In genomic region chrX:111372065-111372464, GRCh38 we compare ENCODE assay signal across 15 cellular contexts. TPM values are rescaled to one million over a fixed set of nuclear protein-coding genes. Genes with fewer than 3 reads are reported as not detected.
DNase-seq lines count a peak whose midpoint lies in the region; ATAC-seq and TF ChIP-seq lines count a peak whose summit lies in the region.
"Had no signal": no experiment of that assay in that cellular context is flagged by ENCODE, and none has a peak within 500 bp of the region (broad histone marks: within the 10 kb centered on the region; RNA-seq: fewer than 3 reads in every experiment).

No MANE protein-coding gene starts in this region.

- ATAC-seq in GM18511 (IDR thresholded peaks at IDR 0.05; ENCODE audit: unreplicated experiment): no peak

- intact Hi-C loops in CD14-positive monocyte (cut with micrococcal nuclease): no loop called here

- DNase-seq in COR-L47 (lab: John Stamatoyannopoulos, UW) (peak; percentile 1), NCI-H1417 (lab: John Stamatoyannopoulos, UW) (peak in 2 of 3 experiments; percentile 53 to 74), NCI-H2227 treated with DMSO at 0.1 percent for 48 hours (lab: John Stamatoyannopoulos, UW) (peak; percentile 62), glutamatergic neuron (no peak), CD14-positive monocyte (ENCODE audit: low spot score) (no peak), NCI-H1048 (lab: John Stamatoyannopoulos, UW) (no peak)
- DNase-seq: DMS79, MG63, NCI-H1105 treated with DMSO at 0.1 percent for 48 hours, NCI-H2081 treated with DMSO at 0.1 percent for 48 hours, NCI-H446, Right ventricle myocardium superior had no signal

- H3K27ac Mint-ChIP-seq in glutamatergic neuron (ENCODE audit: unreplicated experiment): peak overlapping the region; percentile 86
- no peak overlapping the region for H3K27ac Mint-ChIP-seq in CD14-positive monocyte

- H3K4me3 Mint-ChIP-seq in glutamatergic neuron (ENCODE audit: unreplicated experiment) (peak overlapping the region; percentile 75), CD14-positive monocyte (no peak overlapping the region)

- TF ChIP-seq CTCF in glutamatergic neuron (IDR thresholded peaks at IDR 0.05; ENCODE audit: partially characterized antibody, unreplicated experiment): no peak
- TF ChIP-seq CTCF in CD14-positive monocyte (IDR thresholded peaks at IDR 0.05): no peak

- peaks cover 1% of the 10 kb centered on the region for H3K9me3 Mint-ChIP-seq in glutamatergic neuron (ENCODE audit: unreplicated experiment)
- no peaks in the 10 kb centered on the region for H3K9me3 Mint-ChIP-seq in CD14-positive monocyte

- H3K36me3 Mint-ChIP-seq in glutamatergic neuron (ENCODE audit: unreplicated experiment) (no peaks in the 10 kb centered on the region), CD14-positive monocyte (no peaks in the 10 kb centered on the region)

- H3K4me1 Mint-ChIP-seq in glutamatergic neuron (ENCODE audit: low read depth, unreplicated experiment) (peaks cover 38% of the 10 kb centered on the region), CD14-positive monocyte (no peaks in the 10 kb centered on the region)

- H3K27me3 Mint-ChIP-seq in glutamatergic neuron (ENCODE audit: unreplicated experiment) (no peaks in the 10 kb centered on the region), CD14-positive monocyte (ENCODE audit: low read depth in 3 of 3) (peaks cover 0 to 3% (median 1%) of the 10 kb centered on the region in 3 donors)

RNA-seq across cellular contexts. Expression of gene DCX, which starts 39.9 kb away (rescaled TPM):
- 614 TPM for total RNA-seq in glutamatergic neuron (ENCODE audit: unreplicated experiment)
- polyA plus RNA-seq in CD14-positive monocyte: not detected
- total RNA-seq: HT-29; Right ventricle myocardium superior; T-helper 2 cell treated with Interferon-gamma antibody and Interleukin-4, amounts not matched to agents 100 ng/mL and 5 ng/mL, for 36 hours had no signal

Comparison
In these comparisons a context has a peak if more than half of its experiments do, and no peak if none do; other contexts are left out.
1. DNase-seq: peak in COR-L47 (single experiment), NCI-H1417 (2 of 3) and NCI-H2227 treated with DMSO at 0.1 percent for 48 hours (single experiment); none in glutamatergic neuron (single experiment), CD14-positive monocyte (single experiment) and NCI-H1048 (single experiment).